In the genomic region with DNA sequence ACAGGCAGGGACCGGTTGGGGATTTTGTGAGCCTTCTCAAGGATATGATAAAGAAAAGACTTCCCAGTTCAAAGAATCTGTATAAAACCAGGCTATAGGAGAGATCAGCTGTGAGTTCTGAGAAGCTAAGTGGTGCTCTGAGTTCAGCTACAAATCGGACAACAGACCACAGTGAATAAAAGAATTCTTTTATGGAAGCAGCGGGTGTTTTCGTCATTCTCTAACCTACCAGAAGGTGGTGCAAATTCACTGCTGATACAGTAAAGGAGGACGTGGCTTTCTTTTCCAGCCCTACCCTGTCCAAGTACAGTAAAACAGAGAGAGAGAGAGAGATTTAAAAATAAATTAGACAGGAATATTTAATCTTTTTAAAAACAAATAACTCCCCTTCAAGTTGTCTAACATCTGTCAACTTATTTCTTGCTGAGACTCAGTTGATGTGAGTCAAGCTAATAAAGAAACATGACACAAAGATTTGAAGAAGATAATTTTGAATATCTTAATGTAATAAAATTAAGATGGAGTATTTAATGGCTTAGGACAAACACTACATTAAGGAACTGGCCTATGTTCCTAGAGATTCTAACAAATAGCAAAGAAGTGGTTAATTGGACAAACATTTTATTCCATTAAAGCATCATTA, we compare ENCODE assay signal across 8 cellular contexts.
DNase-seq lines count a peak whose midpoint lies in the region; ATAC-seq and TF ChIP-seq lines count a peak whose summit lies in the region.

No MANE protein-coding gene starts in this region.

- WGBS in body of pancreas, 2 donors: 9 to 10% methylated on average over 5 of the region's 5 CpGs

- H3K4me3 Mint-ChIP-seq in activated T-cell treated with anti-CD3 and anti-CD28 coated beads, Interleukin-2, amount 50 U/mL, for 24 hours: no peak overlapping the region
- no peak overlapping the region for H3K4me3 Mint-ChIP-seq in stimulated activated naive B cell treated with anti-CD40 and anti-IgM and Interleukin-4, amounts not matched to agents 10 μg/mL and 1 μg/mL and 100 μg/mL, for 72 hours

- ATAC-seq in GM21619 (IDR thresholded peaks at IDR 0.05; ENCODE audit: unreplicated experiment): peak; percentile 44
- peak; percentile 92 for ATAC-seq in body of pancreas
- ATAC-seq in stimulated activated naive B cell treated with anti-CD40 and anti-IgM and Interleukin-4, amounts not matched to agents 10 μg/mL and 1 μg/mL and 100 μg/mL, for 72 hours (replicated peaks): peak; percentile 63 to 68

- no peak overlapping the region for H3K27ac Mint-ChIP-seq in activated T-cell treated with anti-CD3 and anti-CD28 coated beads, Interleukin-2, amount 50 U/mL, for 24 hours
- H3K27ac Mint-ChIP-seq in stimulated activated naive B cell treated with anti-CD40 and anti-IgM and Interleukin-4, amounts not matched to agents 10 μg/mL and 1 μg/mL and 100 μg/mL, for 72 hours: no peak overlapping the region

- H3K4me2 ChIP-seq in OCI-LY7 (ENCODE audit: low read length): no peak overlapping the region

- H3K36me3 Mint-ChIP-seq in activated T-cell treated with anti-CD3 and anti-CD28 coated beads, Interleukin-2, amount 50 U/mL, for 24 hours (ENCODE audit: low read depth): no peaks in the 10 kb centered on the region
- no peaks in the 10 kb centered on the region for H3K36me3 Mint-ChIP-seq in stimulated activated naive B cell treated with anti-CD40 and anti-IgM and Interleukin-4, amounts not matched to agents 10 μg/mL and 1 μg/mL and 100 μg/mL, for 72 hours

- H3K4me3 ChIP-seq in OCI-LY7 (ENCODE audit: low read depth, low read length, poor library complexity, severe bottlenecking) (no peak overlapping the region), body of pancreas (no peak overlapping the region)

- H3K27ac ChIP-seq in OCI-LY7 (ENCODE audit: low read depth, low read length, poor library complexity, severe bottlenecking) (no peak overlapping the region), body of pancreas (no peak overlapping the region)

- H3K9me2 ChIP-seq in OCI-LY7 (ENCODE audit: insufficient read depth, low read length): no peaks in the 10 kb centered on the region

- no peaks in the 10 kb centered on the region for H3K9me3 ChIP-seq in OCI-LY7 (ENCODE audit: low read length)
- no peaks in the 10 kb centered on the region for H3K9me3 ChIP-seq in body of pancreas

- H3K36me3 ChIP-seq in OCI-LY7 (ENCODE audit: insufficient read depth, low read length) (no peaks in the 10 kb centered on the region), body of pancreas (replicated peaks in 1 of 2; ENCODE audit: insufficient read depth in 1 of 2, low read depth in 2 of 2) (no peaks in the 10 kb centered on the region)

- H3K9me3 Mint-ChIP-seq in activated T-cell treated with anti-CD3 and anti-CD28 coated beads, Interleukin-2, amount 50 U/mL, for 24 hours: no peaks in the 10 kb centered on the region
- H3K9me3 Mint-ChIP-seq in stimulated activated naive B cell treated with anti-CD40 and anti-IgM and Interleukin-4, amounts not matched to agents 10 μg/mL and 1 μg/mL and 100 μg/mL, for 72 hours: no peaks in the 10 kb centered on the region

- no peak overlapping the region for H2AFZ ChIP-seq in OCI-LY7 (ENCODE audit: low read length)

- DNase-seq in activated T-cell treated with anti-CD3 and anti-CD28 coated beads for 4 hours: peak; percentile 38
- DNase-seq in activated T-cell treated with anti-CD3 and anti-CD28 coated beads, Interleukin-2, amount 50 U/mL, for 24 hours: no peak
- DNase-seq in KBM-7: peak; percentile 69
- peak; percentile 60 for DNase-seq in OCI-LY7 (ENCODE audit: low spot score)
- DNase-seq in body of pancreas: peak; percentile 51 to 72 (median 57)
- peak; percentile 70 for DNase-seq in inferior parietal cortex (ENCODE audit: extremely low spot score)
- DNase-seq in stimulated activated naive B cell treated with anti-CD40 and anti-IgM and Interleukin-4, amounts not matched to agents 10 μg/mL and 1 μg/mL and 100 μg/mL, for 72 hours: no peak

- BruUV-seq in OCI-LY7 (replicated peaks; lab: Mats Ljungman, UMichigan): no TSS peak

- POLR2A ChIA-PET in OCI-LY7 (lab: Charles Lee): interaction anchor here (0.6 kb wide), 1 partner anchor 250 kb away, joined by 3 read pairs; no protein-coding TSS in a partner anchor

- peaks cover 18% of the 10 kb centered on the region for H3K4me1 Mint-ChIP-seq in activated T-cell treated with anti-CD3 and anti-CD28 coated beads, Interleukin-2, amount 50 U/mL, for 24 hours (ENCODE audit: low read depth)
- H3K4me1 Mint-ChIP-seq in stimulated activated naive B cell treated with anti-CD40 and anti-IgM and Interleukin-4, amounts not matched to agents 10 μg/mL and 1 μg/mL and 100 μg/mL, for 72 hours: peaks cover 10 to 27% of the 10 kb centered on the region in 2 donors

- H3K4me1 ChIP-seq in OCI-LY7 (ENCODE audit: insufficient read depth, low read length, poor library complexity, severe bottlenecking): peaks cover 4% of the 10 kb centered on the region
- peaks cover 16% of the 10 kb centered on the region for H3K4me1 ChIP-seq in body of pancreas

- in situ Hi-C loops in KBM-7 (cut with MboI; ENCODE audit: low pct_unique_long_range_greater_than_20kb, low sequenced_read_pairs): no loop called here

- peaks cover 74% of the 10 kb centered on the region for H3K27me3 Mint-ChIP-seq in activated T-cell treated with anti-CD3 and anti-CD28 coated beads, Interleukin-2, amount 50 U/mL, for 24 hours
- peaks cover 28 to 57% of the 10 kb centered on the region in 2 donors for H3K27me3 Mint-ChIP-seq in stimulated activated naive B cell treated with anti-CD40 and anti-IgM and Interleukin-4, amounts not matched to agents 10 μg/mL and 1 μg/mL and 100 μg/mL, for 72 hours

- H3K79me2 ChIP-seq in OCI-LY7 (ENCODE audit: insufficient read depth, low read depth, low read length): no peaks in the 10 kb centered on the region

- intact Hi-C loops in OCI-LY7 (cut with micrococcal nuclease; ENCODE audit: unreplicated experiment) (loop anchor here (2.0 kb wide), 2 partner anchors 633 to 643 kb away; no protein-coding TSS in a partner anchor), body of pancreas (cut with DNase I) (loop anchor here (10.0 kb wide), 1 partner anchor 633 kb away; no protein-coding TSS in a partner anchor)

- H4K20me1 ChIP-seq in OCI-LY7 (ENCODE audit: insufficient read depth, low read length): no peaks in the 10 kb centered on the region

- peaks cover 0 to 26% of the 10 kb centered on the region in 2 donors for H3K27me3 ChIP-seq in body of pancreas

- CTCF ChIA-PET in OCI-LY7 (lab: Charles Lee; ENCODE audit: unreplicated experiment): interaction anchor here (0.5 to 0.6 kb wide), 2 partner anchors 20 to 30 kb away, joined by 3 to 4 read pairs; no protein-coding TSS in a partner anchor

- peak; percentile 91 for TF ChIP-seq CTCF in OCI-LY7 (conservative IDR thresholded peaks at IDR 0.05; ENCODE audit: low read length)
- peak; percentile 30 to 81 (median 77) for TF ChIP-seq CTCF in body of pancreas (IDR thresholded peaks at IDR 0.05)

- TF ChIP-seq POLR2A in body of pancreas (IDR thresholded peaks at IDR 0.05): no peak

Comparison
In these comparisons a context has a peak if more than half of its experiments do, and no peak if none do; other contexts are left out.
1. DNase-seq: peak in activated T-cell treated with anti-CD3 and anti-CD28 coated beads for 4 hours (single experiment), KBM-7 (single experiment), OCI-LY7 (single experiment), body of pancreas (4 of 4) and inferior parietal cortex (single experiment); none in activated T-cell treated with anti-CD3 and anti-CD28 coated beads, Interleukin-2, amount 50 U/mL, for 24 hours (single experiment) and stimulated activated naive B cell treated with anti-CD40 and anti-IgM and Interleukin-4, amounts not matched to agents 10 μg/mL and 1 μg/mL and 100 μg/mL, for 72 hours (single experiment).
2. Peak in every context shown above with its lines, with median percentiles within 50 percentile points of each other: ATAC-seq.